Comparison of ENCODE assay signal across 8 cellular contexts in the genomic region with DNA sequence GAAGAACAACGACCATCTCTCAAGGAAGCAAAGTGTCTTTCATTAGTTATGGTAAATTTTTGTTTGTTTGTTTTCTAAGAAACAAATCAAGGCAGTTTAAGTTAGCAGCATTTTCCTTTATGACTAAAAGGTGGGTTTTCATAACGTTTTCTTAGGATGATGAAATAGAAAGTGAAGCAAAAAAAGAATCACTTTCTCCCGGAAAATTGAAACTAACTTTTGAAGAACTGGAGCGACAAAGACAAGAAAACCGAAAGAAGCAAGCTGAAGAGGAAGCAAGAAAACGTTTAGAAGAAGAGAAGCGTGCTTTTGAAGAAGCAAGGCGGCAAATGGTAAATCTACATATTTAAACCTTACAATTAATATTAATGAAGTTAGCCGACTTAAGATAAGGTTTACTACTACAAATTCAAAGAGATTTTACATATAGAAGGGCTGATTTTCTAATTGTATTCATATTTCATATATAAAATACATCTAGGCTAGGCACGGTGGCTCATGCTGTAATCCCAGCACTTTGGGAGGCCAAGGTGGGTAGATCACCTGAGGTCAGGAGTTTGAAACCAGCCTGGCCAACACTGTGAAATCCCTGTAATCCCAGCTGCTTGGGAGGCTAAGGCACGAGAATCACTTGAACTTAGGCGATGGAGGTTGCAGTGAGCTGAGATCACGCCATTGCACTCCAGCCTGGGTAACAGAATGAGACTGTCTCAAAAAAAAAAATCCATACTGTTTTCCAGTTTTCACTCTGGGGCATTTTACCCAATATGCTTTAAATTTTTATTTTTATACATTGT. TPM values are rescaled to one million over a fixed set of nuclear protein-coding genes. Genes with fewer than 3 reads are reported as not detected.
DNase-seq lines count a peak whose midpoint lies in the region; ATAC-seq lines count a peak whose summit lies in the region.

No MANE protein-coding gene starts in this region.

- H3K27ac ChIP-seq in subcutaneous abdominal adipose tissue (ENCODE audit: low read depth, low read length) (no peak overlapping the region), neuronal stem cell (replicated peaks; ENCODE audit: low read length) (no peak overlapping the region)

- H3K9me3 Mint-ChIP-seq in activated T-cell treated with anti-CD3 and anti-CD28 coated beads, Interleukin-2, amount 50 U/mL, for 72 hours = no peaks in the 10 kb centered on the region
- H3K9me3 Mint-ChIP-seq in activated T-helper 1 cell treated with anti-CD3 and anti-CD28 coated beads, Interleukin-12 subunit alpha, Interleukin-12 subunit beta, Interleukin-2, Interleukin-4 antibody, amounts not matched to agents 30 ng/mL and 10 ng/mL and 1 ng/mL, durations not matched to agents 14 hours and 24 hours and 36 hours = no peaks in the 10 kb centered on the region

- no peak overlapping the region for H4K91ac ChIP-seq in neuronal stem cell (ENCODE audit: low read depth, low read length, poor library complexity)

- H3K27me3 Mint-ChIP-seq in activated T-cell treated with anti-CD3 and anti-CD28 coated beads, Interleukin-2, amount 50 U/mL, for 72 hours (ENCODE audit: low read depth) = no peaks in the 10 kb centered on the region
- H3K27me3 Mint-ChIP-seq in activated T-helper 1 cell treated with anti-CD3 and anti-CD28 coated beads, Interleukin-12 subunit alpha, Interleukin-12 subunit beta, Interleukin-2, Interleukin-4 antibody, amounts not matched to agents 30 ng/mL and 10 ng/mL and 1 ng/mL, durations not matched to agents 14 hours and 24 hours and 36 hours (ENCODE audit: insufficient read depth) = peaks cover 1% of the 10 kb centered on the region

- H3K4me2 ChIP-seq in neuronal stem cell (ENCODE audit: insufficient read depth, low read length, poor library complexity, severe bottlenecking) = no peak overlapping the region

- H3K4me1 ChIP-seq in subcutaneous abdominal adipose tissue (ENCODE audit: control insufficient read depth in 5 of 5, insufficient read depth in 5 of 5, low read length in 5 of 5) (no peaks in the 10 kb centered on the region), neuronal stem cell (ENCODE audit: control insufficient read depth in 2 of 2, insufficient read depth in 1 of 2, low read depth in 1 of 2, low read length in 2 of 2) (no peaks in the 10 kb centered on the region)

- H2BK120ac ChIP-seq in neuronal stem cell (ENCODE audit: low read depth, low read length) = no peak overlapping the region

- no peak overlapping the region for H2AK5ac ChIP-seq in neuronal stem cell (ENCODE audit: low read depth, low read length)

- no peak overlapping the region for H3K14ac ChIP-seq in neuronal stem cell (ENCODE audit: low read length)

- no peak overlapping the region for H2BK15ac ChIP-seq in neuronal stem cell (ENCODE audit: low read length)

- no peak overlapping the region for H3K4ac ChIP-seq in neuronal stem cell (ENCODE audit: low read length)

- peak overlapping the region in 4 of 5 donors; percentile 5 to 46 (median 23) for H3K4me3 ChIP-seq in subcutaneous abdominal adipose tissue (ENCODE audit: low read depth in 1 of 5, low read length in 5 of 5)
- H3K4me3 ChIP-seq in neuronal stem cell (ENCODE audit: low read length in 2 of 2) = no peak overlapping the region

- H2AFZ ChIP-seq in neuronal stem cell (ENCODE audit: low read length) = no peak overlapping the region

- H3K9ac ChIP-seq in subcutaneous abdominal adipose tissue (ENCODE audit: low read length in 5 of 5) (peak overlapping the region in 1 of 5 donors; percentile 58), neuronal stem cell (ENCODE audit: low read depth, low read length, poor library complexity) (no peak overlapping the region)

- H3K4me3 Mint-ChIP-seq in activated T-cell treated with anti-CD3 and anti-CD28 coated beads, Interleukin-2, amount 50 U/mL, for 72 hours = peak overlapping the region; percentile 70 to 90
- H3K4me3 Mint-ChIP-seq in activated T-helper 1 cell treated with anti-CD3 and anti-CD28 coated beads, Interleukin-12 subunit alpha, Interleukin-12 subunit beta, Interleukin-2, Interleukin-4 antibody, amounts not matched to agents 30 ng/mL and 10 ng/mL and 1 ng/mL, durations not matched to agents 14 hours and 24 hours and 36 hours = peak overlapping the region; percentile 68

- H3K18ac ChIP-seq in neuronal stem cell (ENCODE audit: low read length) = no peak overlapping the region

- no peaks in the 10 kb centered on the region for H3K36me3 Mint-ChIP-seq in activated T-cell treated with anti-CD3 and anti-CD28 coated beads, Interleukin-2, amount 50 U/mL, for 72 hours (ENCODE audit: insufficient read depth in 2 of 2)
- H3K36me3 Mint-ChIP-seq in activated T-helper 1 cell treated with anti-CD3 and anti-CD28 coated beads, Interleukin-12 subunit alpha, Interleukin-12 subunit beta, Interleukin-2, Interleukin-4 antibody, amounts not matched to agents 30 ng/mL and 10 ng/mL and 1 ng/mL, durations not matched to agents 14 hours and 24 hours and 36 hours (ENCODE audit: low read depth) = no peaks in the 10 kb centered on the region

- H3K79me1 ChIP-seq in neuronal stem cell (ENCODE audit: low read depth, low read length) = no peaks in the 10 kb centered on the region

- no peak for ATAC-seq in activated T-cell treated with anti-CD3 and anti-CD28 coated beads, Interleukin-2, amount 50 U/mL, for 72 hours (replicated peaks in 1 of 2)
- ATAC-seq in HG03460 (IDR thresholded peaks at IDR 0.05; ENCODE audit: unreplicated experiment) = peak; percentile 70
- ATAC-seq in HG02588 (IDR thresholded peaks at IDR 0.05; ENCODE audit: unreplicated experiment) = no peak
- ATAC-seq in GM21717 (IDR thresholded peaks at IDR 0.05; ENCODE audit: unreplicated experiment) = no peak

- H3K9me3 ChIP-seq in subcutaneous abdominal adipose tissue (ENCODE audit: control insufficient read depth in 5 of 5, low read length in 5 of 5) = no peaks in the 10 kb centered on the region
- H3K9me3 ChIP-seq in neuronal stem cell (replicated peaks in 1 of 2; ENCODE audit: control insufficient read depth in 2 of 2, insufficient read depth in 1 of 2, low read depth in 1 of 2, low read length in 2 of 2) = no peaks in the 10 kb centered on the region

- intact Hi-C loops in activated T-helper 1 cell treated with anti-CD3 and anti-CD28 coated beads, Interleukin-12 subunit alpha, Interleukin-12 subunit beta, Interleukin-2, Interleukin-4 antibody, amounts not matched to agents 30 ng/mL and 10 ng/mL and 1 ng/mL, durations not matched to agents 14 hours and 24 hours and 36 hours (cut with micrococcal nuclease) = loop anchor here (2.0 kb wide), 2 partner anchors 52 to 78 kb away; a partner anchor contains a TSS

- DNase-seq in activated T-cell treated with anti-CD3 and anti-CD28 coated beads, Interleukin-2, amount 50 U/mL, for 72 hours = no peak
- DNase-seq in activated T-cell treated with anti-CD3 and anti-CD28 coated beads, Interleukin-2, amount 50 U/mL, for 1 hour = no peak
- DNase-seq in activated T-helper 1 cell treated with anti-CD3 and anti-CD28 coated beads, Interleukin-12 subunit alpha, Interleukin-12 subunit beta, Interleukin-2, Interleukin-4 antibody, amounts not matched to agents 30 ng/mL and 10 ng/mL and 1 ng/mL, durations not matched to agents 14 hours and 24 hours and 36 hours (ENCODE audit: low spot score) = no peak
- no peak for DNase-seq in neuronal stem cell (ENCODE audit: low spot score)

- no peak overlapping the region for H3K23ac ChIP-seq in neuronal stem cell (ENCODE audit: low read depth, low read length, poor library complexity)

- no peak overlapping the region for H4K8ac ChIP-seq in neuronal stem cell (ENCODE audit: low read depth, low read length)

- peak overlapping the region; percentile 68 for H3K27ac Mint-ChIP-seq in activated T-cell treated with anti-CD3 and anti-CD28 coated beads, Interleukin-2, amount 50 U/mL, for 72 hours
- H3K27ac Mint-ChIP-seq in activated T-helper 1 cell treated with anti-CD3 and anti-CD28 coated beads, Interleukin-12 subunit alpha, Interleukin-12 subunit beta, Interleukin-2, Interleukin-4 antibody, amounts not matched to agents 30 ng/mL and 10 ng/mL and 1 ng/mL, durations not matched to agents 14 hours and 24 hours and 36 hours = peak overlapping the region; percentile 41

- WGBS in neuronal stem cell (ENCODE audit: extremely low coverage in 2 of 2, insufficient read length in 2 of 2, insufficient replicate concordance in 1 of 2), 2 donors = no CpG with 5 or more reads among the region's 13 CpGs

- no peak overlapping the region for H2BK12ac ChIP-seq in neuronal stem cell (ENCODE audit: low read length)

- H3K27me3 ChIP-seq in subcutaneous abdominal adipose tissue (ENCODE audit: control insufficient read depth in 5 of 5, insufficient read depth in 4 of 5, low read length in 5 of 5) (no peaks in the 10 kb centered on the region), neuronal stem cell (ENCODE audit: control insufficient read depth in 3 of 3, insufficient read depth in 3 of 3, low read depth in 1 of 3, low read length in 3 of 3) (no peaks in the 10 kb centered on the region)

- no peak overlapping the region for H2BK5ac ChIP-seq in neuronal stem cell (ENCODE audit: low read length)

- H3K36me3 ChIP-seq in subcutaneous abdominal adipose tissue (ENCODE audit: control insufficient read depth in 5 of 5, insufficient read depth in 5 of 5, low read length in 5 of 5) (peaks cover 3 to 22% (median 12%) of the 10 kb centered on the region in 5 donors), neuronal stem cell (replicated peaks in 1 of 2; ENCODE audit: control insufficient read depth in 2 of 2, insufficient read depth in 2 of 2, low read length in 2 of 2) (peaks cover 2 to 4% of the 10 kb centered on the region in 2 donors)

- peaks cover 6% of the 10 kb centered on the region for H3K4me1 Mint-ChIP-seq in activated T-cell treated with anti-CD3 and anti-CD28 coated beads, Interleukin-2, amount 50 U/mL, for 72 hours (ENCODE audit: low read depth)
- H3K4me1 Mint-ChIP-seq in activated T-helper 1 cell treated with anti-CD3 and anti-CD28 coated beads, Interleukin-12 subunit alpha, Interleukin-12 subunit beta, Interleukin-2, Interleukin-4 antibody, amounts not matched to agents 30 ng/mL and 10 ng/mL and 1 ng/mL, durations not matched to agents 14 hours and 24 hours and 36 hours (ENCODE audit: low read depth) = peaks cover 5% of the 10 kb centered on the region

RNA-seq across cellular contexts. Expression of a gene that starts 38.3 kb away (rescaled TPM):
- total RNA-seq in activated T-cell treated with anti-CD3 and anti-CD28 coated beads, Interleukin-2, amount 50 U/mL, for 72 hours = 1 to 10 TPM; 1.1 to 1.4 TPM
- total RNA-seq in activated T-helper 1 cell treated with anti-CD3 and anti-CD28 coated beads, Interleukin-12 subunit alpha, Interleukin-12 subunit beta, Interleukin-2, Interleukin-4 antibody, amounts not matched to agents 30 ng/mL and 10 ng/mL and 1 ng/mL, durations not matched to agents 14 hours and 24 hours and 36 hours = 0.24 and 0.31 TPM in 2 replicates
- polyA plus RNA-seq in neuronal stem cell (2013, experiment 1 of 2) = 18.3 TPM
- 19.5 TPM for polyA plus RNA-seq in neuronal stem cell (2013, experiment 2 of 2)

RNA-seq across cellular contexts. Expression of a gene that starts 52.1 kb away (rescaled TPM):
- 100 to 1,000 TPM; 145 to 191 TPM for total RNA-seq in activated T-cell treated with anti-CD3 and anti-CD28 coated beads, Interleukin-2, amount 50 U/mL, for 72 hours
- 268 and 278 TPM in 2 replicates for total RNA-seq in activated T-helper 1 cell treated with anti-CD3 and anti-CD28 coated beads, Interleukin-12 subunit alpha, Interleukin-12 subunit beta, Interleukin-2, Interleukin-4 antibody, amounts not matched to agents 30 ng/mL and 10 ng/mL and 1 ng/mL, durations not matched to agents 14 hours and 24 hours and 36 hours
- polyA plus RNA-seq in neuronal stem cell (2013, experiment 1 of 2) = 322 TPM
- polyA plus RNA-seq in neuronal stem cell (2013, experiment 2 of 2) = 298 TPM

Comparison
In these comparisons a context has a peak if more than half of its experiments do, and no peak if none do; other contexts are left out.
1. H3K4me3 ChIP-seq: peak in subcutaneous abdominal adipose tissue (4 of 5); none in neuronal stem cell (0 of 2).